In the genomic region with DNA sequence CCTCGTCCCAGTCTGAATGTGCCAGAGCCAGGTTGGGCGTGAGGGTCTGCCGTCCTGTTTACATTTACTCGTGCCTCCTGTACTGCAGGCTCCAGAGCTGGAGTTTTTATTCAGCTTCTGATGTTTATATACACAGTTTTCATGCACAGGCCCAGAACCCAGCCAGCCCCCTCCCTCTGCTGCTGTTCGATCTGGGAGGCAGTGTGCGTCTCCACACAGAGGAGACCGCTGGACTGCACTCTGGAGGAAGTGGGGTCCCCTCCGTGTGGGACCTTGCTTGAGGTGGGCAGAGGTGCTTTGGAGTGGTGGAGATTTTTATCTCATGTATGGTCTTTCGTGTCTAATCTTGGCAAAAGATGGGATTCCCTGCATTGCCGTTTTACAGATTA, we compare ENCODE assay signal across 14 cellular contexts.
DNase-seq lines count a peak whose midpoint lies in the region; ATAC-seq and TF ChIP-seq lines count a peak whose summit lies in the region.
"Had no signal": no experiment of that assay in that cellular context is flagged by ENCODE, and none has a peak within 500 bp of the region (broad histone marks: within the 10 kb centered on the region; RNA-seq: fewer than 3 reads in every experiment).

No MANE protein-coding gene starts in this region.

- H3K9ac ChIP-seq in SK-N-SH (no peak overlapping the region), muscle layer of colon (ENCODE audit: low read length) (no peak overlapping the region)

- no peak for TF ChIP-seq EP300 in SK-N-SH (IDR thresholded peaks at IDR 0.05; ENCODE audit: borderline replicate concordance in 1 of 2, low read depth in 1 of 2, low read length in 1 of 2)

- H3K9me3 ChIP-seq in SK-N-SH (no peaks in the 10 kb centered on the region), muscle layer of colon (ENCODE audit: low read length) (no peaks in the 10 kb centered on the region), spleen (no peaks in the 10 kb centered on the region)
- H3K9me3 ChIP-seq: Caco-2 had no signal

- no peak overlapping the region for H3K4me3 ChIP-seq in SK-N-SH (ENCODE audit: low read depth in 2 of 2, low read length in 1 of 2)
- peak overlapping the region in 1 of 2 donors; percentile 33 for H3K4me3 ChIP-seq in muscle layer of colon (ENCODE audit: low read depth in 1 of 2, low read length in 2 of 2)
- no peak overlapping the region for H3K4me3 ChIP-seq in spleen
- H3K4me3 ChIP-seq: GM12878 had no signal

- H3K4me2 ChIP-seq in SK-N-SH = peak overlapping the region; percentile 20; the same call in 1 of the 2 replicates

- H3K4me1 ChIP-seq in SK-N-SH (ENCODE audit: control insufficient read depth in 1 of 2, insufficient read depth in 2 of 2, low read depth in 1 of 2, low read length in 1 of 2) = peaks cover 11 to 49% of the 10 kb centered on the region in 2 experiments; a peak in 2 of 4 replicates
- peaks cover 53% of the 10 kb centered on the region for H3K4me1 ChIP-seq in muscle layer of colon (ENCODE audit: insufficient read depth, low read length)
- H3K4me1 ChIP-seq in spleen = peaks cover 0 to 10% (median 0%) of the 10 kb centered on the region in 6 donors
- H3K4me1 ChIP-seq: Caco-2 had no signal

- no peak for ATAC-seq in SK-N-SH treated with all-trans-retinoic acid at 6 μM for 48 hours
- no peak for ATAC-seq in GM21390 (IDR thresholded peaks at IDR 0.05; ENCODE audit: unreplicated experiment)
- ATAC-seq: GM12878, PC-3 had no signal

- POLR2A ChIA-PET in SK-N-SH (lab: Yijun Ruan, JAX) = interaction anchor here (0.8 to 1.1 kb wide), 3 partner anchors 21 to 249 kb away, joined by 3 to 4 read pairs (median 3); no protein-coding TSS in a partner anchor

- H3K36me3 Mint-ChIP-seq in chondrocyte (ENCODE audit: low read depth) = peaks cover 4% of the 10 kb centered on the region
- no peaks in the 10 kb centered on the region for H3K36me3 Mint-ChIP-seq in Calu3 (ENCODE audit: insufficient read depth, unreplicated experiment)
- H3K36me3 Mint-ChIP-seq in mesothelial cell of epicardium = peaks cover 4% of the 10 kb centered on the region

- 71% methylated on average over 10 of the region's 10 CpGs for WGBS in SK-N-SH (ENCODE audit: low lambda C conversion rate)
- WGBS in spleen, 5 donors = 62 to 80% (median 76%) methylated on average over 10 of the region's 10 CpGs

- DNase-seq in SK-N-SH = peak; percentile 53
- peak; percentile 60 for DNase-seq in chondrocyte (ENCODE audit: low spot score)
- DNase-seq in spleen = peak; percentile 51
- no peak for DNase-seq in Calu3
- DNase-seq in mesothelial cell of epicardium (ENCODE audit: low spot score in 2 of 2, unreplicated experiment in 2 of 2) = no peak
- DNase-seq: Caco-2, DMS53, NCI-H1436, NCI-H2107, PC-3 had no signal

- peak overlapping the region; percentile 71 for H3K27ac Mint-ChIP-seq in chondrocyte (ENCODE audit: unreplicated experiment)
- H3K27ac Mint-ChIP-seq in Calu3 (ENCODE audit: unreplicated experiment) = no peak overlapping the region
- H3K27ac Mint-ChIP-seq in mesothelial cell of epicardium = no peak overlapping the region

- H4K20me1 ChIP-seq in SK-N-SH (ENCODE audit: insufficient read depth) = peaks cover 45% of the 10 kb centered on the region; the same call in 1 of the 2 replicates

- H3K27ac ChIP-seq in SK-N-SH (ENCODE audit: low read depth in 2 of 2, low read length in 1 of 2) = peak overlapping the region in 1 of 2 experiments; percentile 94; a peak in 2 of 4 replicates
- H3K27ac ChIP-seq in muscle layer of colon (ENCODE audit: low read depth, low read length) = peak overlapping the region; percentile 70
- H3K27ac ChIP-seq in spleen = no peak overlapping the region

- H3K79me2 ChIP-seq in SK-N-SH (ENCODE audit: insufficient read depth) = peaks cover 12% of the 10 kb centered on the region; the same call in 1 of the 2 replicates

- intact Hi-C loops in spleen (cut with DNase I; ENCODE audit: low total_unique reads) (no loop called here), Calu3 (cut with micrococcal nuclease; ENCODE audit: unreplicated experiment) (no loop called here)

- TF ChIP-seq RAD21 in SK-N-SH (IDR thresholded peaks at IDR 0.05; ENCODE audit: low read length) = no peak

- H3K27me3 Mint-ChIP-seq in chondrocyte (ENCODE audit: low read depth) = no peaks in the 10 kb centered on the region
- peaks cover 26% of the 10 kb centered on the region for H3K27me3 Mint-ChIP-seq in Calu3 (ENCODE audit: unreplicated experiment)
- H3K27me3 Mint-ChIP-seq in mesothelial cell of epicardium (ENCODE audit: low read depth) = no peaks in the 10 kb centered on the region

- H2AFZ ChIP-seq in SK-N-SH (ENCODE audit: low read depth) = no peak overlapping the region

- TF ChIP-seq POLR2A in spleen (IDR thresholded peaks at IDR 0.05) = no peak

- H3K36me3 ChIP-seq in SK-N-SH (replicated peaks in 1 of 2; ENCODE audit: control insufficient read depth in 1 of 2, insufficient read depth in 2 of 2, low read length in 1 of 2) (no peaks in the 10 kb centered on the region), muscle layer of colon (ENCODE audit: insufficient read depth, low read length) (no peaks in the 10 kb centered on the region), spleen (no peaks in the 10 kb centered on the region)

- TF ChIP-seq CTCF in SK-N-SH (IDR thresholded peaks at IDR 0.05) (no peak), chondrocyte (IDR thresholded peaks at IDR 0.05) (no peak), spleen (IDR thresholded peaks at IDR 0.05 in 8 of 11, conservative IDR thresholded peaks at IDR 0.05 in 3 of 11) (no peak), Calu3 (IDR thresholded peaks at IDR 0.05; ENCODE audit: unreplicated experiment) (no peak), mesothelial cell of epicardium (IDR thresholded peaks at IDR 0.05; ENCODE audit: unreplicated experiment) (no peak)

- H3K9me2 ChIP-seq in SK-N-SH = no peaks in the 10 kb centered on the region

- no TSS peak for BruUV-seq in Calu3 (replicated peaks; lab: Mats Ljungman, UMichigan)

- H3K4me1 Mint-ChIP-seq in chondrocyte (ENCODE audit: low read depth) (peaks cover 30% of the 10 kb centered on the region), Calu3 (ENCODE audit: low read depth, unreplicated experiment) (no peaks in the 10 kb centered on the region), mesothelial cell of epicardium (peaks cover 31% of the 10 kb centered on the region)

- CTCF ChIA-PET in SK-N-SH (lab: Yijun Ruan, JAX) = interaction anchor here (0.6 to 1.5 kb wide), 10 partner anchors 10 to 254 kb away, joined by 3 to 5 read pairs (median 3); no protein-coding TSS in a partner anchor
- CTCF ChIA-PET in Calu3 (lab: Charles Lee) = no interaction called here

- H3K4me3 Mint-ChIP-seq in chondrocyte (ENCODE audit: unreplicated experiment) = no peak overlapping the region
- no peak overlapping the region for H3K4me3 Mint-ChIP-seq in Calu3 (ENCODE audit: low read depth, unreplicated experiment)
- no peak overlapping the region for H3K4me3 Mint-ChIP-seq in mesothelial cell of epicardium

- H3K27me3 ChIP-seq in SK-N-SH (ENCODE audit: insufficient read depth) (no peaks in the 10 kb centered on the region), muscle layer of colon (ENCODE audit: control insufficient read depth in 1 of 2, insufficient read depth in 2 of 2, low read length in 2 of 2) (no peaks in the 10 kb centered on the region), spleen (replicated peaks in 1 of 7) (peaks cover 0 to 3% (median 0%) of the 10 kb centered on the region in 7 donors)

- no peaks in the 10 kb centered on the region for H3F3A ChIP-seq in SK-N-SH (replicated peaks; ENCODE audit: insufficient read depth)

- H3K9me3 Mint-ChIP-seq in chondrocyte (ENCODE audit: low read depth) (no peaks in the 10 kb centered on the region), Calu3 (ENCODE audit: low read depth, unreplicated experiment) (no peaks in the 10 kb centered on the region), mesothelial cell of epicardium (no peaks in the 10 kb centered on the region)

TF ChIP-seq in SK-N-SH, 30 proteins besides CTCF, POLR2A, EP300 and RAD21:
- TF ChIP-seq, protein P1, sequence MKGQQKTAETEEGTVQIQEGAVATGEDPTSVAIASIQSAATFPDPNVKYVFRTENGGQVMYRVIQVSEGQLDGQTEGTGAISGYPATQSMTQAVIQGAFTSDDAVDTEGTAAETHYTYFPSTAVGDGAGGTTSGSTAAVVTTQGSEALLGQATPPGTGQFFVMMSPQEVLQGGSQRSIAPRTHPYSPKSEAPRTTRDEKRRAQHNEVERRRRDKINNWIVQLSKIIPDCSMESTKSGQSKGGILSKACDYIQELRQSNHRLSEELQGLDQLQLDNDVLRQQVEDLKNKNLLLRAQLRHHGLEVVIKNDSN (IDR thresholded peaks at IDR 0.05; ENCODE audit: borderline replicate concordance, low read depth) = no peak
- TF ChIP-seq RCOR1 (IDR thresholded peaks at IDR 0.05; ENCODE audit: low read length) (no peak), MEF2A (IDR thresholded peaks at IDR 0.05; ENCODE audit: borderline replicate concordance, low read depth) (no peak), TEAD4 (IDR thresholded peaks at IDR 0.05; ENCODE audit: borderline replicate concordance, insufficient read depth) (no peak), YY1 (IDR thresholded peaks at IDR 0.05; ENCODE audit: low read depth) (no peak), GABPA (IDR thresholded peaks at IDR 0.05; ENCODE audit: low read depth) (no peak), RXRA (IDR thresholded peaks at IDR 0.05; ENCODE audit: borderline replicate concordance, low read depth) (no peak), MXI1 (IDR thresholded peaks at IDR 0.05; ENCODE audit: low read depth, low read length) (no peak), CHD2 (IDR thresholded peaks at IDR 0.05; ENCODE audit: low read length, partially characterized antibody) (no peak)

TF ChIP-seq in SK-N-SH treated with all-trans-retinoic acid at 6 μM for 48 hours, 23 proteins besides CTCF, POLR2A, EP300 and RAD21 (continues in another document):
- TF ChIP-seq TCF4 (CRISPR knock-in tag; IDR thresholded peaks at IDR 0.05; ENCODE audit: borderline replicate concordance) = no peak
- TF ChIP-seq, protein P2, sequence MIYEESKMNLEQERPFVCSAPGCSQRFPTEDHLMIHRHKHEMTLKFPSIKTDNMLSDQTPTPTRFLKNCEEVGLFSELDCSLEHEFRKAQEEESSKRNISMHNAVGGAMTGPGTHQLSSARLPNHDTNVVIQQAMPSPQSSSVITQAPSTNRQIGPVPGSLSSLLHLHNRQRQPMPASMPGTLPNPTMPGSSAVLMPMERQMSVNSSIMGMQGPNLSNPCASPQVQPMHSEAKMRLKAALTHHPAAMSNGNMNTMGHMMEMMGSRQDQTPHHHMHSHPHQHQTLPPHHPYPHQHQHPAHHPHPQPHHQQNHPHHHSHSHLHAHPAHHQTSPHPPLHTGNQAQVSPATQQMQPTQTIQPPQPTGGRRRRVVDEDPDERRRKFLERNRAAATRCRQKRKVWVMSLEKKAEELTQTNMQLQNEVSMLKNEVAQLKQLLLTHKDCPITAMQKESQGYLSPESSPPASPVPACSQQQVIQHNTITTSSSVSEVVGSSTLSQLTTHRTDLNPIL (CRISPR knock-in tag; IDR thresholded peaks at IDR 0.05; ENCODE audit: low read depth) = no peak

Comparison
In these comparisons a context has a peak if more than half of its experiments do, and no peak if none do; other contexts are left out.
1. DNase-seq: peak in SK-N-SH (single experiment), chondrocyte (single experiment) and spleen (single experiment); none in Calu3 (single experiment) and mesothelial cell of epicardium (0 of 2).